Comparison of ENCODE assay signal across 15 cellular contexts in genomic region chr11:1005913-1006312, GRCh38. TPM values are rescaled to one million over a fixed set of nuclear protein-coding genes. Genes with fewer than 3 reads are reported as not detected.
A peak's percentile ranks its signal among the peaks of the same experiment; 100 is the strongest.
DNase-seq lines count a peak whose midpoint lies in the region; ATAC-seq and TF ChIP-seq lines count a peak whose summit lies in the region.
"Had no signal": no experiment of that assay in that cellular context is flagged by ENCODE, and none has a peak within 500 bp of the region (broad histone marks: within the 10 kb centered on the region; RNA-seq: fewer than 3 reads in every experiment).

No MANE protein-coding gene starts in this region.

- POLR2A ChIA-PET in activated CD4-positive, alpha-beta memory T cell treated with anti-CD3 and anti-CD28 coated beads, Interleukin-2, amount 10 ng/mL, durations not matched to agents 7 days and 5 days (lab: Charles Lee) = no interaction called here

- ATAC-seq in heart left ventricle = peak in 3 of 4 donors; percentile 25 to 43 (median 26)
- ATAC-seq in Right ventricle myocardium inferior = no peak
- peak; percentile 63 for ATAC-seq in foreskin keratinocyte
- ATAC-seq: activated CD8-positive, alpha-beta T cell treated with anti-CD3 and anti-CD28 coated beads, Interleukin-2, amount 10 ng/mL, durations not matched to agents 7 days and 5 days had no signal

- H3K27me3 Mint-ChIP-seq in activated CD4-positive, alpha-beta memory T cell treated with anti-CD3 and anti-CD28 coated beads, Interleukin-2, amount 10 ng/mL, durations not matched to agents 7 days and 5 days = no peaks in the 10 kb centered on the region
- H3K27me3 Mint-ChIP-seq: activated naive CD4-positive, alpha-beta T cell treated with anti-CD3 and anti-CD28 coated beads, Interleukin-2, amount 10 ng/mL, durations not matched to agents 7 days and 5 days; central memory CD8-positive, alpha-beta T cell; memory B cell had no signal

- H3K27me3 ChIP-seq in heart left ventricle (no peaks in the 10 kb centered on the region), foreskin keratinocyte (no peaks in the 10 kb centered on the region), uterus (no peaks in the 10 kb centered on the region)

- no peaks in the 10 kb centered on the region for H3K9me3 ChIP-seq in heart left ventricle
- no peaks in the 10 kb centered on the region for H3K9me3 ChIP-seq in uterus

- H3K4me1 ChIP-seq in heart left ventricle (peaks cover 0 to 14% (median 0%) of the 10 kb centered on the region in 12 donors), foreskin keratinocyte (no peaks in the 10 kb centered on the region), uterus (no peaks in the 10 kb centered on the region)

- TF ChIP-seq POLR2A in heart left ventricle (IDR thresholded peaks at IDR 0.05) = no peak
- no peak for TF ChIP-seq POLR2A in uterus (IDR thresholded peaks at IDR 0.05)

- CTCF ChIA-PET in activated CD4-positive, alpha-beta memory T cell treated with anti-CD3 and anti-CD28 coated beads, Interleukin-2, amount 10 ng/mL, durations not matched to agents 7 days and 5 days (lab: Charles Lee) = interaction anchor here (0.7 kb wide), 1 partner anchor 78 kb away, joined by 3 read pairs; no protein-coding TSS in a partner anchor

- TF ChIP-seq CTCF in heart left ventricle (IDR thresholded peaks at IDR 0.05) (no peak), foreskin keratinocyte (conservative IDR thresholded peaks at IDR 0.05) (no peak), uterus (IDR thresholded peaks at IDR 0.05) (no peak)

- WGBS in heart left ventricle, 4 donors = 59 to 73% (median 62%) methylated on average over 14 to 21 of the region's 21 CpGs

- no peak overlapping the region for H3K27ac Mint-ChIP-seq in activated CD4-positive, alpha-beta memory T cell treated with anti-CD3 and anti-CD28 coated beads, Interleukin-2, amount 10 ng/mL, durations not matched to agents 7 days and 5 days
- H3K27ac Mint-ChIP-seq: activated CD8-positive, alpha-beta T cell treated with anti-CD3 and anti-CD28 coated beads, Interleukin-2, amount 10 ng/mL, durations not matched to agents 7 days and 5 days; activated naive CD4-positive, alpha-beta T cell treated with anti-CD3 and anti-CD28 coated beads, Interleukin-2, amount 10 ng/mL, durations not matched to agents 7 days and 5 days; memory B cell had no signal

- H3K4me1 Mint-ChIP-seq in activated CD4-positive, alpha-beta memory T cell treated with anti-CD3 and anti-CD28 coated beads, Interleukin-2, amount 10 ng/mL, durations not matched to agents 7 days and 5 days = no peaks in the 10 kb centered on the region
- H3K4me1 Mint-ChIP-seq: activated naive CD4-positive, alpha-beta T cell treated with anti-CD3 and anti-CD28 coated beads, Interleukin-2, amount 10 ng/mL, durations not matched to agents 7 days and 5 days; central memory CD8-positive, alpha-beta T cell had no signal

- H3K9me3 Mint-ChIP-seq in activated CD4-positive, alpha-beta memory T cell treated with anti-CD3 and anti-CD28 coated beads, Interleukin-2, amount 10 ng/mL, durations not matched to agents 7 days and 5 days = no peaks in the 10 kb centered on the region
- H3K9me3 Mint-ChIP-seq: activated naive CD4-positive, alpha-beta T cell treated with anti-CD3 and anti-CD28 coated beads, Interleukin-2, amount 10 ng/mL, durations not matched to agents 7 days and 5 days; central memory CD8-positive, alpha-beta T cell; memory B cell had no signal

- peaks cover 39% of the 10 kb centered on the region for H3K36me3 Mint-ChIP-seq in activated CD4-positive, alpha-beta memory T cell treated with anti-CD3 and anti-CD28 coated beads, Interleukin-2, amount 10 ng/mL, durations not matched to agents 7 days and 5 days (ENCODE audit: low read depth)

- H3K27ac ChIP-seq in heart left ventricle = peak overlapping the region in 2 of 12 donors; percentile 17 to 48
- no peak overlapping the region for H3K27ac ChIP-seq in foreskin keratinocyte
- peak overlapping the region; percentile 12 to 55 for H3K27ac ChIP-seq in uterus

- H3K4me3 ChIP-seq in heart left ventricle = no peak overlapping the region
- H3K4me3 ChIP-seq in uterus = no peak overlapping the region

- DNase-seq in heart left ventricle = peak in 2 of 5 donors; percentile 48 to 62
- no peak for DNase-seq in Right ventricle myocardium inferior (ENCODE audit: missing footprints)
- DNase-seq in NCI-H345 treated with DMSO at 0.1 percent for 48 hours (lab: John Stamatoyannopoulos, UW; ENCODE audit: unreplicated experiment) = peak; percentile 79
- peak; percentile 16 to 32 for DNase-seq in foreskin keratinocyte
- peak; percentile 35 to 55 for DNase-seq in uterus
- DNase-seq in AG08396 (ENCODE audit: low spot score) = no peak
- DNase-seq in activated CD4-positive, alpha-beta memory T cell treated with anti-CD3 and anti-CD28 coated beads, Interleukin-2, amount 10 ng/mL, durations not matched to agents 7 days and 5 days = no peak
- DNase-seq in KBM-7 = no peak
- DNase-seq: activated CD8-positive, alpha-beta T cell treated with anti-CD3 and anti-CD28 coated beads, Interleukin-2, amount 10 ng/mL, durations not matched to agents 7 days and 5 days; activated naive CD4-positive, alpha-beta T cell treated with anti-CD3 and anti-CD28 coated beads, Interleukin-2, amount 10 ng/mL, durations not matched to agents 7 days and 5 days; RPMI8226 had no signal

- intact Hi-C loops in heart left ventricle (cut with DNase I) (no loop called here), Right ventricle myocardium inferior (cut with DNase I) (no loop called here), uterus (cut with DNase I; ENCODE audit: low total_unique reads) (no loop called here)

- no peak overlapping the region for H3K4me3 Mint-ChIP-seq in activated CD4-positive, alpha-beta memory T cell treated with anti-CD3 and anti-CD28 coated beads, Interleukin-2, amount 10 ng/mL, durations not matched to agents 7 days and 5 days
- H3K4me3 Mint-ChIP-seq: activated CD8-positive, alpha-beta T cell treated with anti-CD3 and anti-CD28 coated beads, Interleukin-2, amount 10 ng/mL, durations not matched to agents 7 days and 5 days; activated naive CD4-positive, alpha-beta T cell treated with anti-CD3 and anti-CD28 coated beads, Interleukin-2, amount 10 ng/mL, durations not matched to agents 7 days and 5 days; central memory CD8-positive, alpha-beta T cell; memory B cell had no signal

- H3K36me3 ChIP-seq in heart left ventricle (peaks cover 5 to 100% (median 86%) of the 10 kb centered on the region in 9 donors), uterus (no peaks in the 10 kb centered on the region)

- in situ Hi-C loops in KBM-7 (cut with MboI; ENCODE audit: low pct_unique_long_range_greater_than_20kb, low sequenced_read_pairs) = no loop called here

RNA-seq across cellular contexts. Expression of gene MUC6, which starts 30.6 kb away (rescaled TPM):
- total RNA-seq in heart left ventricle = not detected
- under 1 TPM; 0.04 to 0.06 TPM for polyA plus RNA-seq in heart left ventricle
- not detected for total RNA-seq in Right ventricle myocardium inferior
- total RNA-seq in foreskin keratinocyte = not detected in 2 replicates
- polyA plus RNA-seq in foreskin keratinocyte = not detected in 2 replicates
- total RNA-seq in uterus = 1 to 10 TPM in 1 of 4 donors, under 1 TPM in 1, not detected in 2; 0.43 to 3.5 TPM
- total RNA-seq in activated CD4-positive, alpha-beta memory T cell treated with anti-CD3 and anti-CD28 coated beads, Interleukin-2, amount 10 ng/mL, durations not matched to agents 7 days and 5 days = not detected
- total RNA-seq: activated CD8-positive, alpha-beta T cell treated with anti-CD3 and anti-CD28 coated beads, Interleukin-2, amount 10 ng/mL, durations not matched to agents 7 days and 5 days; osteoblast; urinary bladder had no signal
- polyA plus RNA-seq: urinary bladder had no signal

Comparison
In these comparisons a context has a peak if more than half of its experiments do, and no peak if none do; other contexts are left out.
1. DNase-seq: peak in NCI-H345 treated with DMSO at 0.1 percent for 48 hours (single experiment), foreskin keratinocyte (2 of 2) and uterus (2 of 2); none in Right ventricle myocardium inferior (single experiment), AG08396 (single experiment), activated CD4-positive, alpha-beta memory T cell treated with anti-CD3 and anti-CD28 coated beads, Interleukin-2, amount 10 ng/mL, durations not matched to agents 7 days and 5 days (single experiment) and KBM-7 (single experiment).